21 cellular contexts compared by ENCODE assay signal in the genomic region with DNA sequence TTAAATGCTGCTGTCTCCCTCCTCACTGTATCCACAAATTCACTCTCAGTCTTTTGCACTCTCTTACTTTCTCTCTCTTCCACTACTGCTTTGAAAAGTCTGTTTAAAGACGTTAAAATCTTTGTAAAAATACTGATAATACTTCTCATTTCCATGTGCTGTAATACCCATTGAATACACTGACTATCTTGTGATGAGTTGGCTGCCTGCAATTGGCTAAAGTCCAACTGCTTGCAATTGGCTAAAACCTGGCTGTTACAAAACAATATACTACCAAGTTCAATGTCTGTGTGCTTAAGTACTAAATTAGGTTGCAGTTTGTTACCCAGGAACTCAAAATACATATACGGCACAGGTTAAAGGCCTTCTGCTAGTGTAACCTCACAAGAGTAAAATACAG.
DNase-seq lines count a peak whose midpoint lies in the region; ATAC-seq, FAIRE-seq and TF ChIP-seq lines count a peak whose summit lies in the region.
"Had no signal": no experiment of that assay in that cellular context is flagged by ENCODE, and none has a peak within 500 bp of the region (broad histone marks: within the 10 kb centered on the region; RNA-seq: fewer than 3 reads in every experiment).

No MANE protein-coding gene starts in this region.

- CTCF ChIA-PET in WTC11 (lab: Charles Lee) = no interaction called here

- H3K4me3 ChIP-seq in GM23338 (no peak overlapping the region), astrocyte (ENCODE audit: insufficient read depth, low read depth, low read length) (no peak overlapping the region), smooth muscle cell (no peak overlapping the region)
- H3K4me3 ChIP-seq: BLaER1 treated with 17β-estradiol and CSF1 and Interleukin-3, amounts not matched to agents 10 nM and 100 nM; body of pancreas; GM12878; K562; Peyer's patch; right lobe of liver had no signal

- H3K4me1 ChIP-seq in GM23338 (ENCODE audit: insufficient read depth) = no peaks in the 10 kb centered on the region
- H3K4me1 ChIP-seq in astrocyte (ENCODE audit: insufficient read depth, low read length) = no peaks in the 10 kb centered on the region
- H3K4me1 ChIP-seq in smooth muscle cell (ENCODE audit: low read depth) = no peaks in the 10 kb centered on the region
- H3K4me1 ChIP-seq: BLaER1 treated with 17β-estradiol and CSF1 and Interleukin-3, amounts not matched to agents 10 nM and 100 nM; body of pancreas; Peyer's patch; right lobe of liver had no signal

- H3K4me3 Mint-ChIP-seq in GM23338 = no peak overlapping the region
- H3K4me3 Mint-ChIP-seq in astrocyte (ENCODE audit: unreplicated experiment) = no peak overlapping the region
- H3K4me3 Mint-ChIP-seq in WTC11 = no peak overlapping the region
- H3K4me3 Mint-ChIP-seq: mesothelial cell of epicardium had no signal

- ATAC-seq in GM23338 (no peak), HG03354 (IDR thresholded peaks at IDR 0.05; ENCODE audit: poor library complexity, severe bottlenecking, unreplicated experiment) (no peak), WTC11 (no peak)
- ATAC-seq: body of pancreas, GM12878, K562 had no signal

- H3K27me3 Mint-ChIP-seq in GM23338 (ENCODE audit: insufficient read depth, low read depth, poor library complexity) (peaks cover 18% of the 10 kb centered on the region), astrocyte (ENCODE audit: low read depth, unreplicated experiment) (no peaks in the 10 kb centered on the region), WTC11 (ENCODE audit: low read depth) (no peaks in the 10 kb centered on the region)

- H3K36me3 ChIP-seq in GM23338 (ENCODE audit: insufficient read depth) = no peaks in the 10 kb centered on the region
- no peaks in the 10 kb centered on the region for H3K36me3 ChIP-seq in astrocyte (ENCODE audit: insufficient read depth, low read length)
- no peaks in the 10 kb centered on the region for H3K36me3 ChIP-seq in smooth muscle cell (ENCODE audit: low read depth)
- H3K36me3 ChIP-seq: BLaER1 treated with 17β-estradiol and CSF1 and Interleukin-3, amounts not matched to agents 10 nM and 100 nM; Peyer's patch; right lobe of liver had no signal

- H3K27ac ChIP-seq in GM23338 (ENCODE audit: low read depth) (no peak overlapping the region), astrocyte (ENCODE audit: low read depth, low read length) (no peak overlapping the region), smooth muscle cell (ENCODE audit: low read depth) (no peak overlapping the region)
- H3K27ac ChIP-seq: BLaER1 treated with 17β-estradiol and CSF1 and Interleukin-3, amounts not matched to agents 10 nM and 100 nM; body of pancreas; Peyer's patch; right lobe of liver had no signal

- H3K9me3 Mint-ChIP-seq in GM23338 (peaks cover 14% of the 10 kb centered on the region), astrocyte (ENCODE audit: unreplicated experiment) (no peaks in the 10 kb centered on the region), WTC11 (peaks cover 11% of the 10 kb centered on the region; the same call in 1 of the 2 replicates)
- H3K9me3 Mint-ChIP-seq: mesothelial cell of epicardium had no signal

- 73% methylated on average over 2 of the region's 2 CpGs for WGBS in smooth muscle cell (ENCODE audit: low lambda C conversion rate)

- no peak overlapping the region for H3K27ac Mint-ChIP-seq in GM23338
- no peak overlapping the region for H3K27ac Mint-ChIP-seq in astrocyte (ENCODE audit: unreplicated experiment)
- H3K27ac Mint-ChIP-seq in WTC11 = no peak overlapping the region
- H3K27ac Mint-ChIP-seq: mesothelial cell of epicardium had no signal

- H3K36me3 Mint-ChIP-seq in GM23338 (ENCODE audit: low read depth) (peaks cover 10% of the 10 kb centered on the region), astrocyte (ENCODE audit: low read depth, unreplicated experiment) (no peaks in the 10 kb centered on the region), WTC11 (peaks cover 10% of the 10 kb centered on the region)
- H3K36me3 Mint-ChIP-seq: mesothelial cell of epicardium had no signal

- H3K4me1 Mint-ChIP-seq in GM23338 (0 out of 3 replicates have a peak, but pooled peaks cover 3% of the 10 kb centered on the region), astrocyte (ENCODE audit: low read depth, unreplicated experiment) (no peaks in the 10 kb centered on the region), WTC11 (peaks cover 3% of the 10 kb centered on the region; the same call in 1 of the 2 replicates)

- no peak for FAIRE-seq in astrocyte (lab: Jason Lieb, UNC)
- FAIRE-seq: endothelial cell of umbilical vein, G401.6, GM12878, K562 had no signal

- peak overlapping the region; percentile 34; the same call in 1 of the 2 replicates for H2AFZ ChIP-seq in GM23338
- H2AFZ ChIP-seq in astrocyte (ENCODE audit: low read depth, low read length) = no peak overlapping the region
- peak overlapping the region; percentile 1 for H2AFZ ChIP-seq in smooth muscle cell (ENCODE audit: low read depth)

- no peaks in the 10 kb centered on the region for H4K20me1 ChIP-seq in GM23338 (replicated peaks; ENCODE audit: insufficient read depth)
- no peaks in the 10 kb centered on the region for H4K20me1 ChIP-seq in astrocyte (ENCODE audit: insufficient read depth, low read length)
- no peaks in the 10 kb centered on the region for H4K20me1 ChIP-seq in smooth muscle cell (ENCODE audit: low read depth)
- H4K20me1 ChIP-seq: BLaER1 treated with 17β-estradiol and CSF1 and Interleukin-3, amounts not matched to agents 10 nM and 100 nM had no signal

- H3F3A ChIP-seq in GM23338 (replicated peaks; ENCODE audit: low read depth) (no peaks in the 10 kb centered on the region), smooth muscle cell (ENCODE audit: low read depth) (no peaks in the 10 kb centered on the region)

- no peak overlapping the region for H3K4me2 ChIP-seq in GM23338
- H3K4me2 ChIP-seq in astrocyte (ENCODE audit: low read length) = no peak overlapping the region
- no peak overlapping the region for H3K4me2 ChIP-seq in smooth muscle cell
- H3K4me2 ChIP-seq: BLaER1 treated with 17β-estradiol and CSF1 and Interleukin-3, amounts not matched to agents 10 nM and 100 nM had no signal

- H3K79me2 ChIP-seq in GM23338 (replicated peaks; ENCODE audit: insufficient read depth) (no peaks in the 10 kb centered on the region), astrocyte (ENCODE audit: insufficient read depth, low read length) (no peaks in the 10 kb centered on the region), smooth muscle cell (ENCODE audit: low read depth) (no peaks in the 10 kb centered on the region)

- H3K9me3 ChIP-seq in astrocyte (ENCODE audit: insufficient read depth, low read depth, low read length) (no peaks in the 10 kb centered on the region), smooth muscle cell (replicated peaks; ENCODE audit: low read depth) (no peaks in the 10 kb centered on the region)
- H3K9me3 ChIP-seq: BLaER1 treated with 17β-estradiol and CSF1 and Interleukin-3, amounts not matched to agents 10 nM and 100 nM; body of pancreas; Peyer's patch; right lobe of liver had no signal

- DNase-seq in GM23338 (ENCODE audit: low spot score) (no peak), astrocyte (ENCODE audit: low read depth) (peak; percentile 12), iris pigment epithelial cell (ENCODE audit: low read depth) (peak; percentile 74), smooth muscle cell (lab: John Stamatoyannopoulos, UW; ENCODE audit: unreplicated experiment) (no peak), NCI-H2196 (lab: John Stamatoyannopoulos, UW; ENCODE audit: unreplicated experiment) (no peak), WTC11 (ENCODE audit: low spot score) (no peak)
- DNase-seq: activated CD4-positive, alpha-beta T cell treated with anti-CD3 and anti-CD28 coated beads, Interleukin-2, amount 50 U/mL, for 1 hour; activated naive CD4-positive, alpha-beta T cell; body of pancreas; islet precursor cell; NCI-H1048; NCI-H82; Peyer's patch; right lobe of liver had no signal

- H3K9me2 ChIP-seq in GM23338 (ENCODE audit: insufficient read depth) = no peaks in the 10 kb centered on the region

- H3K9ac ChIP-seq in astrocyte (ENCODE audit: low read length) (no peak overlapping the region), smooth muscle cell (ENCODE audit: low read depth) (no peak overlapping the region)
- H3K9ac ChIP-seq: BLaER1 treated with 17β-estradiol and CSF1 and Interleukin-3, amounts not matched to agents 10 nM and 100 nM had no signal

- POLR2A ChIA-PET in WTC11 (lab: Charles Lee) = no interaction called here

- no peaks in the 10 kb centered on the region for H3K27me3 ChIP-seq in GM23338 (ENCODE audit: insufficient read depth)
- no peaks in the 10 kb centered on the region for H3K27me3 ChIP-seq in astrocyte (ENCODE audit: insufficient read depth, low read length)
- no peaks in the 10 kb centered on the region for H3K27me3 ChIP-seq in smooth muscle cell (ENCODE audit: low read depth)
- H3K27me3 ChIP-seq: BLaER1 treated with 17β-estradiol and CSF1 and Interleukin-3, amounts not matched to agents 10 nM and 100 nM; body of pancreas; Peyer's patch; right lobe of liver had no signal

- TF ChIP-seq CTCF in GM23338 (conservative IDR thresholded peaks at IDR 0.05; ENCODE audit: low read depth in 2 of 2) = no peak
- TF ChIP-seq CTCF in astrocyte (IDR thresholded peaks at IDR 0.05; ENCODE audit: insufficient read depth, low read depth, low read length) = no peak
- no peak for TF ChIP-seq CTCF in smooth muscle cell (IDR thresholded peaks at IDR 0.05; ENCODE audit: borderline replicate concordance, insufficient read depth, poor library complexity, severe bottlenecking)
- TF ChIP-seq CTCF in WTC11 (IDR thresholded peaks at IDR 0.05) = no peak

TF ChIP-seq in GM23338, 12 proteins besides CTCF, POLR2A, EP300 and RAD21 (continues in another document):
- TF ChIP-seq EZH2 (IDR thresholded peaks at IDR 0.05; ENCODE audit: low read depth, unreplicated experiment) = no peak
- no peak for TF ChIP-seq STAT1 (IDR thresholded peaks at IDR 0.05; ENCODE audit: unreplicated experiment)
- no peak for TF ChIP-seq ZNF331 (CRISPR knock-in tag; IDR thresholded peaks at IDR 0.05; ENCODE audit: low read depth)
- TF ChIP-seq CREB1 (CRISPR knock-in tag; IDR thresholded peaks at IDR 0.05; ENCODE audit: low read depth) = no peak

TF ChIP-seq in WTC11, 78 proteins besides CTCF, POLR2A, EP300 and RAD21 (continues in another document):
- TF ChIP-seq OVOL2 (CRISPR knock-in tag; IDR thresholded peaks at IDR 0.05; ENCODE audit: borderline replicate concordance) (no peak), JAZF1 (CRISPR knock-in tag; IDR thresholded peaks at IDR 0.05) (no peak)
- TF ChIP-seq, protein P1, sequence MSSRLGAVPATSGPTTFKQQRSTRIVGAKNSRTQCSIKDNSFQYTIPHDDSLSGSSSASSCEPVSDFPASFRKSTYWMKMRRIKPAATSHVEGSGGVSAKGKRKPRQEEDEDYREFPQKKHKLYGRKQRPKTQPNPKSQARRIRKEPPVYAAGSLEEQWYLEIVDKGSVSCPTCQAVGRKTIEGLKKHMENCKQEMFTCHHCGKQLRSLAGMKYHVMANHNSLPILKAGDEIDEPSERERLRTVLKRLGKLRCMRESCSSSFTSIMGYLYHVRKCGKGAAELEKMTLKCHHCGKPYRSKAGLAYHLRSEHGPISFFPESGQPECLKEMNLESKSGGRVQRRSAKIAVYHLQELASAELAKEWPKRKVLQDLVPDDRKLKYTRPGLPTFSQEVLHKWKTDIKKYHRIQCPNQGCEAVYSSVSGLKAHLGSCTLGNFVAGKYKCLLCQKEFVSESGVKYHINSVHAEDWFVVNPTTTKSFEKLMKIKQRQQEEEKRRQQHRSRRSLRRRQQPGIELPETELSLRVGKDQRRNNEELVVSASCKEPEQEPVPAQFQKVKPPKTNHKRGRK (CRISPR knock-in tag; IDR thresholded peaks at IDR 0.05; ENCODE audit: borderline replicate concordance) = no peak

Comparison
In these comparisons a context has a peak if more than half of its experiments do, and no peak if none do; other contexts are left out.
1. DNase-seq: peak in astrocyte (single experiment) and iris pigment epithelial cell (single experiment); none in GM23338 (single experiment), smooth muscle cell (single experiment), NCI-H2196 (single experiment) and WTC11 (single experiment).